Comparison of ENCODE assay signal across 8 cellular contexts in genomic region chr17:3695723-3696411, GRCh38. TPM values are rescaled to one million over a fixed set of nuclear protein-coding genes. Genes with fewer than 3 reads are reported as not detected.
DNase-seq lines count a peak whose midpoint lies in the region; ATAC-seq and TF ChIP-seq lines count a peak whose summit lies in the region.

Gene P2RX5, minus strand, starts transcription at chr17:3696155. Its CDS starts 150 bp downstream, at chr17:3696005.

- no peaks in the 10 kb centered on the region for H3K36me3 ChIP-seq in trophoblast cell (ENCODE audit: control insufficient read depth in 1 of 2, insufficient read depth in 2 of 2, low read length in 2 of 2)

- H3K27ac Mint-ChIP-seq in activated T-cell treated with anti-CD3 and anti-CD28 coated beads, Interleukin-2, amount 50 U/mL, for 72 hours = peak within 1 kb of the TSS; percentile 50

- H3K18ac ChIP-seq in trophoblast cell (ENCODE audit: low read length) = no peak within 1 kb of the TSS

- no peak within 1 kb of the TSS for H4K8ac ChIP-seq in trophoblast cell (ENCODE audit: low read depth, low read length)

- no peaks in the 10 kb centered on the region for H3K79me1 ChIP-seq in trophoblast cell (ENCODE audit: low read length)

- no peak within 1 kb of the TSS for H2BK120ac ChIP-seq in trophoblast cell (ENCODE audit: insufficient read depth, low read length, poor library complexity)

- TF ChIP-seq POLR2A in GM10847 (IDR thresholded peaks at IDR 0.05; ENCODE audit: extremely low read depth, insufficient read length) = peak; percentile 63

- no peaks in the 10 kb centered on the region for H3K79me2 ChIP-seq in trophoblast cell (ENCODE audit: control insufficient read depth, insufficient read depth, low read length, poor library complexity)

- peak; percentile 68 to 71 for ATAC-seq in activated T-cell treated with anti-CD3 and anti-CD28 coated beads, Interleukin-2, amount 50 U/mL, for 72 hours (replicated peaks in 1 of 2)
- ATAC-seq in GM21381 (IDR thresholded peaks at IDR 0.05; ENCODE audit: unreplicated experiment) = no peak

- no peak within 1 kb of the TSS for H3K4ac ChIP-seq in trophoblast cell (ENCODE audit: low read depth, low read length)

- peaks cover 0 to 2% of the 10 kb centered on the region in 2 donors for H3K9me3 Mint-ChIP-seq in activated T-cell treated with anti-CD3 and anti-CD28 coated beads, Interleukin-2, amount 50 U/mL, for 72 hours

- H3K9ac ChIP-seq in trophoblast cell (ENCODE audit: low read length) = no peak within 1 kb of the TSS

- DNase-seq in NAMALWA (ENCODE audit: low spot score) (peak; percentile 60), glomerular visceral epithelial cell (ENCODE audit: extremely low spot score) (peak; percentile 22), trophoblast cell (no peak), amniotic stem cell (lab: John Stamatoyannopoulos, UW) (no peak), COR-L47 (lab: John Stamatoyannopoulos, UW) (no peak)
- DNase-seq in activated T-cell treated with anti-CD3 and anti-CD28 coated beads, Interleukin-2, amount 50 U/mL, for 72 hours = peak; percentile 49 to 51

- H3K14ac ChIP-seq in trophoblast cell (ENCODE audit: low read length) = no peak within 1 kb of the TSS

- no peak within 1 kb of the TSS for H4K12ac ChIP-seq in trophoblast cell (ENCODE audit: low read depth, low read length)

- H3K4me1 ChIP-seq in trophoblast cell (ENCODE audit: control insufficient read depth in 1 of 2, insufficient read depth in 2 of 2, low read length in 2 of 2) = peaks cover 0 to 8% of the 10 kb centered on the region in 2 experiments

- no peaks in the 10 kb centered on the region for H3K27me3 Mint-ChIP-seq in activated T-cell treated with anti-CD3 and anti-CD28 coated beads, Interleukin-2, amount 50 U/mL, for 72 hours (ENCODE audit: low read depth)

- H2AK5ac ChIP-seq in trophoblast cell (ENCODE audit: low read length) = no peak within 1 kb of the TSS

- peaks cover 0 to 6% of the 10 kb centered on the region in 2 donors for H3K36me3 Mint-ChIP-seq in activated T-cell treated with anti-CD3 and anti-CD28 coated beads, Interleukin-2, amount 50 U/mL, for 72 hours (ENCODE audit: insufficient read depth in 2 of 2)

- peak within 1 kb of the TSS; percentile 47 for H3K4me3 ChIP-seq in trophoblast cell (ENCODE audit: low read depth, low read length)

- H3K27ac ChIP-seq in trophoblast cell (ENCODE audit: low read depth, low read length) = no peak within 1 kb of the TSS

- H3K4me2 ChIP-seq in trophoblast cell (ENCODE audit: low read length) = peak within 1 kb of the TSS; percentile 79

- H4K91ac ChIP-seq in trophoblast cell (ENCODE audit: low read depth, low read length) = no peak within 1 kb of the TSS

- H3K9me3 ChIP-seq in trophoblast cell (ENCODE audit: insufficient read depth, low read depth, low read length) = peaks cover 14% of the 10 kb centered on the region

- H2AFZ ChIP-seq in trophoblast cell (ENCODE audit: insufficient read depth, low read length, poor library complexity) = no peak within 1 kb of the TSS

- H3K23ac ChIP-seq in trophoblast cell (ENCODE audit: low read length) = no peak within 1 kb of the TSS

- H3K27me3 ChIP-seq in trophoblast cell (ENCODE audit: insufficient read depth, low read length) = peaks cover 34% of the 10 kb centered on the region

- no peak within 1 kb of the TSS for H2BK5ac ChIP-seq in trophoblast cell (ENCODE audit: low read depth, low read length, poor library complexity)

- no peak within 1 kb of the TSS for H2BK12ac ChIP-seq in trophoblast cell (ENCODE audit: low read length)

- no CpG with 5 or more reads among the region's 65 CpGs for WGBS in trophoblast cell (ENCODE audit: extremely low coverage, insufficient coverage, insufficient read length)

- peaks cover 41% of the 10 kb centered on the region for H3K4me1 Mint-ChIP-seq in activated T-cell treated with anti-CD3 and anti-CD28 coated beads, Interleukin-2, amount 50 U/mL, for 72 hours (ENCODE audit: low read depth)

- H3K4me3 Mint-ChIP-seq in activated T-cell treated with anti-CD3 and anti-CD28 coated beads, Interleukin-2, amount 50 U/mL, for 72 hours = peak within 1 kb of the TSS; percentile 86 to 92

RNA-seq across cellular contexts. Expression of gene P2RX5, which starts in this region (rescaled TPM):
- total RNA-seq in activated T-cell treated with anti-CD3 and anti-CD28 coated beads, Interleukin-2, amount 50 U/mL, for 72 hours = 10 to 100 TPM; 46.5 to 60.1 TPM
- 0.18 and 0.27 TPM in 2 replicates for polyA plus RNA-seq in trophoblast cell (2013)

Comparison
In these comparisons a context has a peak if more than half of its experiments do, and no peak if none do; other contexts are left out.
1. DNase-seq: peak in NAMALWA (single experiment), activated T-cell treated with anti-CD3 and anti-CD28 coated beads, Interleukin-2, amount 50 U/mL, for 72 hours (2 of 2) and glomerular visceral epithelial cell (single experiment); none in trophoblast cell (0 of 2), amniotic stem cell (single experiment) and COR-L47 (single experiment).